ENCODE assay signal across 25 cellular contexts in the genomic region with DNA sequence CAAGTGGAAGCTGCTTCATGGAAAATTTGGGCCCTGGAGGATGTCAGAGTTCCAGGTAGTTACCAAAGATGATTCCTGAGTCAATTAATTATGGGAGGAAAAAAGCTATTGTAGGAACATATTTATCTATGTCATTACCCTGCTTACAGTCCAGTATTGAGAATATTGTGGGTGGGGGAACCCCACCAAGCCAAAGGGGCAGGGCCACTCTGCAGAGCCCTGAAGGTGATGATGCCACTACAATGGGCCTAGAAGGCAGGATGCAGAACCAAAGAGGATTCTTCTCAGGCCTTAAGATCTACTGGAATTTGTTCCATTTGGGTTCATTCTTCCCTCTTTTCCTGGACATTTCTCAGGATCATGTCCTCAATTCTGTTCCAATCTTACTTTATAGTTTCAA.
"Had no signal": no experiment of that assay in that cellular context is flagged by ENCODE, and none has a peak within 500 bp of the region (broad histone marks: within the 10 kb centered on the region; RNA-seq: fewer than 3 reads in every experiment).

No MANE protein-coding gene starts in this region.

- H3K9me3 ChIP-seq: colonic mucosa, lower lobe of right lung, pancreas, right lobe of liver, stomach, vagina had no signal

- H3K27me3 ChIP-seq: brain microvascular endothelial cell, colonic mucosa, pancreas, right lobe of liver, stomach, vagina had no signal

- H3K4me3 ChIP-seq: colonic mucosa, lower lobe of right lung, pancreas, right lobe of liver, stomach, vagina had no signal

- H3K36me3 ChIP-seq: brain microvascular endothelial cell, colonic mucosa, lower lobe of right lung, pancreas, right lobe of liver, stomach, vagina had no signal

- H3K27ac ChIP-seq: brain microvascular endothelial cell, colonic mucosa, epithelial cell of prostate, lower lobe of right lung, pancreas, right lobe of liver, stomach, vagina had no signal

- DNase-seq: activated CD4-positive, alpha-beta T cell treated with anti-CD3 and anti-CD28 coated beads for 1 hour; activated CD8-positive, alpha-beta memory T cell treated with anti-CD3 and anti-CD28 coated beads for 24 hours; activated effector memory CD4-positive, alpha-beta T cell treated with anti-CD3 and anti-CD28 coated beads, Interleukin-2, amount 50 U/mL, for 16 hours; activated naive CD4-positive, alpha-beta T cell treated with anti-CD3 and anti-CD28 coated beads, Interleukin-2, amount 50 U/mL, for 16 hours; activated T-cell treated with anti-CD3 and anti-CD28 coated beads, Interleukin-2, amount 50 U/mL, for 72 hours; aorta; brain microvascular endothelial cell; central memory CD4-positive, alpha-beta T cell; colonic mucosa; endodermal cell; foreskin melanocyte; glutamatergic neuron; hypothalamus; islet precursor cell; left colon; lower lobe of right lung; natural killer cell; pancreas; right lobe of liver; small intestine; stimulated activated CD4-positive, alpha-beta T cell treated with anti-CD3 and anti-CD28 coated beads, Interleukin-4, amount 100 ng/mL, for 1 hour; stomach; trophoblast cell had no signal

- H3K4me1 ChIP-seq: colonic mucosa, lower lobe of right lung, pancreas, right lobe of liver, stomach, vagina had no signal

- ATAC-seq: activated T-cell treated with anti-CD3 and anti-CD28 coated beads, Interleukin-2, amount 50 U/mL, for 72 hours; left colon; lower lobe of right lung; natural killer cell; pancreas had no signal
